In the genomic region with DNA sequence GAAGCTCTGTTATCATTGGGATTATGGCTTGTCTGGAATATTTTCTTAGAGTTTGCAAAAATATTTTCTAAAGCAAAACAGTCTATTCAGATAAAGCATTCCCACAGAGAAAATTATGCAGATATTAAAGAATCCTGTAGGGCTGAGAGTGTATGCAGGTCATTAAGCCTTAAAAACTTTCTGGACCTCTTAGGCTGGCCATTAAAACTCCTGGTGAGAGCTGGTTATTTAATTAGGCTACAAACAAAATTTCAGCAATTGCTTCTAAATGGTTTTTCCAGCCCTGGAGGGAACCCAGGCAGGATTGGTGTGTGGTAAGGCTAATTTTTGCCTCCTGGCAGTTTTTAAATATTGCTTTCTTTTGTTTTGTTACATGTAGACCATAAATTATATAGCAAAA, we compare ENCODE assay signal across 24 cellular contexts.
"Had no signal": no experiment of that assay in that cellular context is flagged by ENCODE, and none has a peak within 500 bp of the region (broad histone marks: within the 10 kb centered on the region; RNA-seq: fewer than 3 reads in every experiment).

No MANE protein-coding gene starts in this region.

- ATAC-seq: effector memory CD8-positive, alpha-beta T cell; esophagus mucosa; gastrocnemius medialis; heart right ventricle; left cardiac atrium; left lung; left ventricle myocardium superior; lower lobe of right lung; mucosa of descending colon had no signal

- H3K27me3 ChIP-seq: esophagus squamous epithelium, gastrocnemius medialis, left lung had no signal

- H3K36me3 ChIP-seq: esophagus squamous epithelium, gastrocnemius medialis, heart right ventricle, left lung, lower lobe of right lung had no signal

- H3K27ac ChIP-seq: coronary artery, dorsolateral prefrontal cortex, epithelial cell of prostate, esophagus squamous epithelium, gastrocnemius medialis, heart right ventricle, left lung, lower lobe of right lung had no signal

- H3K4me3 ChIP-seq: coronary artery, dorsolateral prefrontal cortex, esophagus squamous epithelium, gastrocnemius medialis, heart right ventricle, left lung, lower lobe of right lung, mucosa of descending colon had no signal

- H3K9me3 ChIP-seq: esophagus squamous epithelium, gastrocnemius medialis, heart right ventricle, left lung, lower lobe of right lung, mucosa of descending colon had no signal

- H3K4me1 ChIP-seq: gastrocnemius medialis, left lung, lower lobe of right lung had no signal

- DNase-seq: dermis blood vessel endothelial cell; dorsolateral prefrontal cortex; effector CD8-positive, alpha-beta T cell; effector memory CD8-positive, alpha-beta T cell; endodermal cell; erythroblast; esophagus squamous epithelium; foreskin fibroblast; foreskin melanocyte; gastrocnemius medialis; glutamatergic neuron; head of caudate nucleus; heart right ventricle; hippocampal formation; left cardiac atrium; left lung; left ventricle myocardium superior; lower lobe of right lung; mesenchymal stem cell; mucosa of descending colon; naive B cell had no signal
